ENCODE assay signal across 22 cellular contexts in genomic region chr2:23684540-23685176, GRCh38.
DNase-seq lines count a peak whose midpoint lies in the region; ATAC-seq and TF ChIP-seq lines count a peak whose summit lies in the region.
"Had no signal": no experiment of that assay in that cellular context is flagged by ENCODE, and none has a peak within 500 bp of the region (broad histone marks: within the 10 kb centered on the region; RNA-seq: fewer than 3 reads in every experiment).

No MANE protein-coding gene starts in this region.

- no peaks in the 10 kb centered on the region for H3K27me3 ChIP-seq in BLaER1
- H3K27me3 ChIP-seq: gastroesophageal sphincter, upper lobe of left lung had no signal

- intact Hi-C loops in MCF 10A (cut with micrococcal nuclease), result no loop called here
- intact Hi-C loops in activated T-helper 1 cell treated with anti-CD3 and anti-CD28 coated beads, Interleukin-12 subunit alpha, Interleukin-12 subunit beta, Interleukin-2, Interleukin-4 antibody, amounts not matched to agents 30 ng/mL and 10 ng/mL and 1 ng/mL, durations not matched to agents 14 hours and 24 hours and 36 hours (cut with micrococcal nuclease), result no loop called here

- H3K4me1 ChIP-seq in BLaER1, result peaks cover 68% of the 10 kb centered on the region
- H3K4me1 ChIP-seq: lower lobe of right lung, prostate gland, upper lobe of left lung had no signal

- CTCF ChIA-PET in MCF 10A (lab: Yijun Ruan, JAX), result interaction anchor here (0.6 kb wide), 2 partner anchors 28 to 68 kb away, joined by 3 to 6 read pairs; no protein-coding TSS in a partner anchor

- no peak overlapping the region for H3K4me3 Mint-ChIP-seq in MCF 10A (ENCODE audit: unreplicated experiment)
- H3K4me3 Mint-ChIP-seq in mesothelial cell of epicardium, result no peak overlapping the region
- no peak overlapping the region for H3K4me3 Mint-ChIP-seq in activated T-helper 1 cell treated with anti-CD3 and anti-CD28 coated beads, Interleukin-12 subunit alpha, Interleukin-12 subunit beta, Interleukin-2, Interleukin-4 antibody, amounts not matched to agents 30 ng/mL and 10 ng/mL and 1 ng/mL, durations not matched to agents 14 hours and 24 hours and 36 hours
- H3K4me3 Mint-ChIP-seq: dendritic cell treated with granulocyte-macrophage colony-stimulating factor and Interleukin-4, amounts not matched to agents 40 ng/mL and 50 ng/mL, for 4 days; HFFc6; T-helper 17 cell had no signal

- H3K9me3 ChIP-seq in BLaER1, result no peaks in the 10 kb centered on the region
- H3K9me3 ChIP-seq: gastroesophageal sphincter, lower lobe of right lung, prostate gland, upper lobe of left lung had no signal

- peaks cover 12% of the 10 kb centered on the region; the same call in 1 of the 2 replicates for H4K20me1 ChIP-seq in BLaER1

- peak overlapping the region; percentile 84 for H3K4me2 ChIP-seq in BLaER1
- H3K4me2 ChIP-seq: KMS-11 had no signal

- no peak overlapping the region for H3K9ac ChIP-seq in BLaER1
- H3K9ac ChIP-seq: KMS-11 had no signal

- H3K36me3 ChIP-seq in BLaER1, result no peaks in the 10 kb centered on the region
- H3K36me3 ChIP-seq: lower lobe of right lung, prostate gland had no signal

- 0 out of 2 replicates have a peak overlapping the region, but pooled peaks have one; percentile 7 for H3K4me3 ChIP-seq in BLaER1
- H3K4me3 ChIP-seq: gastroesophageal sphincter, lower lobe of right lung, prostate gland, upper lobe of left lung had no signal

- H3K4me1 Mint-ChIP-seq in MCF 10A (ENCODE audit: insufficient read depth, unreplicated experiment) (no peaks in the 10 kb centered on the region), mesothelial cell of epicardium (peaks cover 7% of the 10 kb centered on the region)
- no peaks in the 10 kb centered on the region for H3K4me1 Mint-ChIP-seq in activated T-helper 1 cell treated with anti-CD3 and anti-CD28 coated beads, Interleukin-12 subunit alpha, Interleukin-12 subunit beta, Interleukin-2, Interleukin-4 antibody, amounts not matched to agents 30 ng/mL and 10 ng/mL and 1 ng/mL, durations not matched to agents 14 hours and 24 hours and 36 hours (ENCODE audit: low read depth)

- no peaks in the 10 kb centered on the region for H3K9me3 Mint-ChIP-seq in MCF 10A (ENCODE audit: unreplicated experiment)
- no peaks in the 10 kb centered on the region for H3K9me3 Mint-ChIP-seq in mesothelial cell of epicardium
- no peaks in the 10 kb centered on the region for H3K9me3 Mint-ChIP-seq in activated T-helper 1 cell treated with anti-CD3 and anti-CD28 coated beads, Interleukin-12 subunit alpha, Interleukin-12 subunit beta, Interleukin-2, Interleukin-4 antibody, amounts not matched to agents 30 ng/mL and 10 ng/mL and 1 ng/mL, durations not matched to agents 14 hours and 24 hours and 36 hours
- H3K9me3 Mint-ChIP-seq: dendritic cell treated with granulocyte-macrophage colony-stimulating factor and Interleukin-4, amounts not matched to agents 40 ng/mL and 50 ng/mL, for 4 days; HFFc6 had no signal

- H3K36me3 Mint-ChIP-seq in MCF 10A (ENCODE audit: insufficient read depth, unreplicated experiment) (peaks cover 28% of the 10 kb centered on the region), mesothelial cell of epicardium (peaks cover 7% of the 10 kb centered on the region)
- no peaks in the 10 kb centered on the region for H3K36me3 Mint-ChIP-seq in activated T-helper 1 cell treated with anti-CD3 and anti-CD28 coated beads, Interleukin-12 subunit alpha, Interleukin-12 subunit beta, Interleukin-2, Interleukin-4 antibody, amounts not matched to agents 30 ng/mL and 10 ng/mL and 1 ng/mL, durations not matched to agents 14 hours and 24 hours and 36 hours (ENCODE audit: low read depth)

- TF ChIP-seq CTCF in MCF 10A (IDR thresholded peaks at IDR 0.05; ENCODE audit: unreplicated experiment), result no peak
- no peak for TF ChIP-seq CTCF in mesothelial cell of epicardium (IDR thresholded peaks at IDR 0.05; ENCODE audit: unreplicated experiment)

- POLR2A ChIA-PET in MCF 10A (lab: Yijun Ruan, JAX), result interaction anchor here (0.9 kb wide), 1 partner anchor 80 kb away, joined by 3 read pairs; no protein-coding TSS in a partner anchor

- H3K27me3 Mint-ChIP-seq in MCF 10A (ENCODE audit: insufficient read depth, unreplicated experiment) (no peaks in the 10 kb centered on the region), mesothelial cell of epicardium (ENCODE audit: low read depth) (no peaks in the 10 kb centered on the region)
- no peaks in the 10 kb centered on the region for H3K27me3 Mint-ChIP-seq in activated T-helper 1 cell treated with anti-CD3 and anti-CD28 coated beads, Interleukin-12 subunit alpha, Interleukin-12 subunit beta, Interleukin-2, Interleukin-4 antibody, amounts not matched to agents 30 ng/mL and 10 ng/mL and 1 ng/mL, durations not matched to agents 14 hours and 24 hours and 36 hours (ENCODE audit: insufficient read depth)
- H3K27me3 Mint-ChIP-seq: T-helper 17 cell had no signal

- ATAC-seq in HG02884 (IDR thresholded peaks at IDR 0.05; ENCODE audit: unreplicated experiment), result no peak
- ATAC-seq: gastroesophageal sphincter, lower lobe of right lung, T-helper 17 cell had no signal

- H3K27ac Mint-ChIP-seq in MCF 10A (ENCODE audit: low read depth, unreplicated experiment) (no peak overlapping the region), mesothelial cell of epicardium (peak overlapping the region; percentile 16)
- no peak overlapping the region for H3K27ac Mint-ChIP-seq in activated T-helper 1 cell treated with anti-CD3 and anti-CD28 coated beads, Interleukin-12 subunit alpha, Interleukin-12 subunit beta, Interleukin-2, Interleukin-4 antibody, amounts not matched to agents 30 ng/mL and 10 ng/mL and 1 ng/mL, durations not matched to agents 14 hours and 24 hours and 36 hours
- H3K27ac Mint-ChIP-seq: dendritic cell treated with granulocyte-macrophage colony-stimulating factor and Interleukin-4, amounts not matched to agents 40 ng/mL and 50 ng/mL, for 4 days; HFFc6; T-helper 17 cell had no signal

- BruUV-seq in MCF 10A (replicated peaks; lab: Mats Ljungman, UMichigan), result TSS peak; percentile 9

- DNase-seq in ELF-1 (ENCODE audit: low read depth, low spot score), result peak; percentile 68
- no peak for DNase-seq in MCF 10A (ENCODE audit: unreplicated experiment)
- no peak for DNase-seq in mesothelial cell of epicardium (ENCODE audit: low spot score in 2 of 2, unreplicated experiment in 2 of 2)
- no peak for DNase-seq in islet precursor cell
- DNase-seq in activated T-helper 1 cell treated with anti-CD3 and anti-CD28 coated beads, Interleukin-12 subunit alpha, Interleukin-12 subunit beta, Interleukin-2, Interleukin-4 antibody, amounts not matched to agents 30 ng/mL and 10 ng/mL and 1 ng/mL, durations not matched to agents 14 hours and 24 hours and 36 hours (ENCODE audit: low spot score), result no peak
- DNase-seq in Ammon's horn (ENCODE audit: low spot score), result no peak
- DNase-seq: activated CD4-positive, alpha-beta T cell treated with anti-CD3 and anti-CD28 coated beads for 48 hours; activated naive CD4-positive, alpha-beta T cell treated with anti-CD3 and anti-CD28 coated beads, Interleukin-2, amount 50 U/mL, for 16 hours; Calu3; HFFc6; hippocampal formation; lower lobe of right lung; NCI-H1694 treated with DMSO at 0.1 percent for 48 hours; NCI-H69; T-helper 17 cell; upper lobe of left lung had no signal

- no peak overlapping the region; the same call in 1 of the 2 replicates for H3K27ac ChIP-seq in BLaER1
- H3K27ac ChIP-seq: KMS-11, lower lobe of right lung, prostate gland, upper lobe of left lung had no signal
